Comparison of ENCODE assay signal across 13 cellular contexts in the genomic region with DNA sequence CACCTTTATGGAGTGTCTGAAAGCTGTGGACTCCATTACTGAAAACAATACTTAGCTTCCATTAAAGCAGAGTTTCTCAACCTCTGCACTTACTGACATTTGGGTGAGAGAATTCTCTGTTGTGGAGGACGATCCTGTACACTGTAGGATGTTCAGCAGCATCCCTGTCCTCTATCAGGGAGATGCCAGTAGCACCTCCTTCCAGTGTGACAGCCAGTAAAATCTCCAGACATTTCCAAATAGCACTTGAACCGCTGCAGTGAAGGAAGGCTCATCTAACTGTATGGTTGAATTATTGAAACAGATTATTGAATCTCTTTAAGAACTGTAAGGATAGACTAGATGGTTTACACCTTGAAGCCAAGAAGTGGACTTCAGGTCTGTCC. TPM values are rescaled to one million over a fixed set of nuclear protein-coding genes. Genes with fewer than 3 reads are reported as not detected.
A peak's percentile ranks its signal among the peaks of the same experiment; 100 is the strongest.
DNase-seq lines count a peak whose midpoint lies in the region; ATAC-seq and TF ChIP-seq lines count a peak whose summit lies in the region.
"Had no signal": no experiment of that assay in that cellular context is flagged by ENCODE, and none has a peak within 500 bp of the region (broad histone marks: within the 10 kb centered on the region; RNA-seq: fewer than 3 reads in every experiment).

No MANE protein-coding gene starts in this region.

- H3K36me3 ChIP-seq in SU-DHL-6 (ENCODE audit: low read length) = no peaks in the 10 kb centered on the region; the same call in 1 of the 2 replicates
- H3K36me3 ChIP-seq: uterus had no signal

- no peak overlapping the region for H3K14ac ChIP-seq in H9 (ENCODE audit: insufficient read depth, low read length)

- H2BK15ac ChIP-seq in H9 (ENCODE audit: low read depth, low read length) = no peak overlapping the region

- H3K9ac ChIP-seq in SU-DHL-6 (ENCODE audit: low read length) (peak overlapping the region; percentile 73), H9 (ENCODE audit: extremely low read depth, insufficient read length, low read length) (no peak overlapping the region)

- no peak overlapping the region for H2BK20ac ChIP-seq in H9 (ENCODE audit: low read depth, low read length, poor library complexity, severe bottlenecking)

- H3K4me1 Mint-ChIP-seq in activated CD4-positive, alpha-beta T cell treated with anti-CD3 and anti-CD28 coated beads, Interleukin-2, amount 10 ng/mL, durations not matched to agents 24 days and 14 days = peaks cover 43% of the 10 kb centered on the region
- peaks cover 33 to 81% (median 73%) of the 10 kb centered on the region in 4 donors for H3K4me1 Mint-ChIP-seq in naive thymus-derived CD8-positive, alpha-beta T cell
- H3K4me1 Mint-ChIP-seq in H9 = peaks cover 9 to 10% of the 10 kb centered on the region in 2 experiments

- no peak overlapping the region for H2AFZ ChIP-seq in SU-DHL-6 (ENCODE audit: low read depth, low read length, severe bottlenecking)
- no peak overlapping the region for H2AFZ ChIP-seq in H9 (ENCODE audit: low read length)

- intact Hi-C loops in activated CD4-positive, alpha-beta T cell treated with anti-CD3 and anti-CD28 coated beads, Interleukin-2, amount 10 ng/mL, durations not matched to agents 24 days and 14 days (cut with micrococcal nuclease) = no loop called here
- intact Hi-C loops in head of caudate nucleus (cut with DNase I) = loop anchor here (5.0 kb wide), 1 partner anchor 44 kb away; no protein-coding TSS in a partner anchor

- H3K4me3 Mint-ChIP-seq in activated CD4-positive, alpha-beta T cell treated with anti-CD3 and anti-CD28 coated beads, Interleukin-2, amount 10 ng/mL, durations not matched to agents 24 days and 14 days = peak overlapping the region; percentile 26
- peak overlapping the region; percentile 59 to 99 (median 86) for H3K4me3 Mint-ChIP-seq in naive thymus-derived CD8-positive, alpha-beta T cell
- no peak overlapping the region for H3K4me3 Mint-ChIP-seq in H9

- no peak overlapping the region for H3K23ac ChIP-seq in H9 (ENCODE audit: insufficient read length, low read depth, low read length)

- POLR2A ChIA-PET in naive thymus-derived CD8-positive, alpha-beta T cell (lab: Charles Lee) = interaction anchor here (1.1 to 6.6 kb wide), 4 partner anchors 23 to 46 kb away, joined by 5 to 74 read pairs (median 23); no protein-coding TSS in a partner anchor

- no peaks in the 10 kb centered on the region for H3K4me1 ChIP-seq in H9 (ENCODE audit: insufficient read depth, low read length)
- H3K4me1 ChIP-seq: uterus had no signal

- H3K9me3 ChIP-seq in SU-DHL-6 (ENCODE audit: insufficient read depth, low read length) (no peaks in the 10 kb centered on the region), H9 (ENCODE audit: control insufficient read depth, low read depth, low read length) (no peaks in the 10 kb centered on the region)
- H3K9me3 ChIP-seq: A549, uterus had no signal

- peaks cover 4% of the 10 kb centered on the region for H3K9me3 Mint-ChIP-seq in activated CD4-positive, alpha-beta T cell treated with anti-CD3 and anti-CD28 coated beads, Interleukin-2, amount 10 ng/mL, durations not matched to agents 24 days and 14 days
- H3K9me3 Mint-ChIP-seq in naive thymus-derived CD8-positive, alpha-beta T cell = peaks cover 0 to 9% (median 0%) of the 10 kb centered on the region in 9 donors
- H3K9me3 Mint-ChIP-seq in H9 = peaks cover 4 to 12% of the 10 kb centered on the region in 2 experiments

- peak overlapping the region; percentile 84 for H3K27ac Mint-ChIP-seq in activated CD4-positive, alpha-beta T cell treated with anti-CD3 and anti-CD28 coated beads, Interleukin-2, amount 10 ng/mL, durations not matched to agents 24 days and 14 days
- peak overlapping the region; percentile 90 to 100 (median 98) for H3K27ac Mint-ChIP-seq in naive thymus-derived CD8-positive, alpha-beta T cell
- no peak overlapping the region for H3K27ac Mint-ChIP-seq in H9

- peaks cover 4% of the 10 kb centered on the region for H3K79me1 ChIP-seq in H9 (ENCODE audit: insufficient read depth, low read depth, low read length, poor library complexity, severe bottlenecking)

- DNase-seq in activated CD4-positive, alpha-beta T cell treated with anti-CD3 and anti-CD28 coated beads, Interleukin-2, amount 10 ng/mL, durations not matched to agents 24 days and 14 days = no peak
- no peak for DNase-seq in activated CD4-positive, alpha-beta T cell treated with anti-CD3 and anti-CD28 coated beads for 4 hours
- DNase-seq in naive thymus-derived CD8-positive, alpha-beta T cell = no peak
- no peak for DNase-seq in H9
- DNase-seq in head of caudate nucleus = no peak
- no peak for DNase-seq in globus pallidus (ENCODE audit: low spot score)
- DNase-seq: amniotic stem cell, DMS 273 treated with DMSO at 0.1 percent for 48 hours, posterior cingulate gyrus, uterus had no signal

- H3K27me3 ChIP-seq in SU-DHL-6 (ENCODE audit: low read length) (no peaks in the 10 kb centered on the region), H9 (ENCODE audit: insufficient read depth, low read length) (peaks cover 5% of the 10 kb centered on the region; the same call in 1 of the 2 replicates)
- H3K27me3 ChIP-seq: uterus had no signal

- H3K79me2 ChIP-seq in SU-DHL-6 (ENCODE audit: insufficient read depth, low read length) = peaks cover 61% of the 10 kb centered on the region
- peaks cover 1% of the 10 kb centered on the region; the same call in 1 of the 2 replicates for H3K79me2 ChIP-seq in H9 (ENCODE audit: insufficient read depth, low read length)

- no peak for TF ChIP-seq CTCF in SU-DHL-6 (IDR thresholded peaks at IDR 0.05; ENCODE audit: insufficient read depth, low read length, poor library complexity, severe bottlenecking)
- no peak for TF ChIP-seq CTCF in H9 (conservative IDR thresholded peaks at IDR 0.05)

- no peaks in the 10 kb centered on the region for H3K9me2 ChIP-seq in SU-DHL-6 (replicated peaks; ENCODE audit: insufficient read depth, low read length)

- H4K20me1 ChIP-seq in SU-DHL-6 (ENCODE audit: low read depth, low read length) (no peaks in the 10 kb centered on the region), H9 (ENCODE audit: control insufficient read depth, insufficient read depth, insufficient read length) (no peaks in the 10 kb centered on the region)

- WGBS in H9 (ENCODE audit: extremely low coverage, insufficient read length, low lambda C conversion rate) = no CpG with 5 or more reads among the region's 2 CpGs

- no peak overlapping the region for H2AK5ac ChIP-seq in H9 (ENCODE audit: insufficient read length, low read length)

- H4K5ac ChIP-seq in H9 (ENCODE audit: insufficient read length, low read depth, low read length) = no peak overlapping the region

- no peak overlapping the region for H3T11ph ChIP-seq in H9 (ENCODE audit: low read length)

- H3F3A ChIP-seq in SU-DHL-6 (ENCODE audit: insufficient read depth) = peaks cover 30% of the 10 kb centered on the region

- no peaks in the 10 kb centered on the region for H3K27me3 Mint-ChIP-seq in activated CD4-positive, alpha-beta T cell treated with anti-CD3 and anti-CD28 coated beads, Interleukin-2, amount 10 ng/mL, durations not matched to agents 24 days and 14 days
- H3K27me3 Mint-ChIP-seq in naive thymus-derived CD8-positive, alpha-beta T cell = no peaks in the 10 kb centered on the region
- peaks cover 34% of the 10 kb centered on the region for H3K27me3 Mint-ChIP-seq in H9 (ENCODE audit: low read depth)

- H3K4me2 ChIP-seq in SU-DHL-6 (ENCODE audit: low read depth, low read length, poor library complexity, severe bottlenecking) = peak overlapping the region; percentile 72
- H3K4me2 ChIP-seq in H9 (ENCODE audit: insufficient read depth, insufficient read length, low read length) = no peak overlapping the region
- H3K4me2 ChIP-seq: A549 had no signal

- no peak overlapping the region for H2BK12ac ChIP-seq in H9 (ENCODE audit: insufficient read length, low read depth, low read length)

- H3K36me3 Mint-ChIP-seq in activated CD4-positive, alpha-beta T cell treated with anti-CD3 and anti-CD28 coated beads, Interleukin-2, amount 10 ng/mL, durations not matched to agents 24 days and 14 days (ENCODE audit: low read depth) = peaks cover 16% of the 10 kb centered on the region
- peaks cover 8 to 13% (median 9%) of the 10 kb centered on the region in 3 donors for H3K36me3 Mint-ChIP-seq in naive thymus-derived CD8-positive, alpha-beta T cell
- peaks cover 4 to 5% (median 4%) of the 10 kb centered on the region in 3 experiments; a peak in 6 of 7 replicates for H3K36me3 Mint-ChIP-seq in H9 (ENCODE audit: insufficient read depth in 1 of 3, low read depth in 3 of 3)

- peaks cover 6% of the 10 kb centered on the region for H3K23me2 ChIP-seq in H9 (ENCODE audit: insufficient read length, low read depth, low read length, poor library complexity, severe bottlenecking)

- no peak overlapping the region for H2BK120ac ChIP-seq in H9 (ENCODE audit: low read depth, low read length, poor library complexity, severe bottlenecking)

- peak overlapping the region; percentile 18 for H3K4me3 ChIP-seq in SU-DHL-6 (ENCODE audit: insufficient read depth, low read length, poor library complexity, severe bottlenecking)
- H3K4me3 ChIP-seq: A549, uterus had no signal

- no peak overlapping the region for H2BK5ac ChIP-seq in H9 (ENCODE audit: insufficient read length, low read length)

- no peak overlapping the region for H3K18ac ChIP-seq in H9 (ENCODE audit: insufficient read length, low read depth, low read length)

- H4K91ac ChIP-seq in H9 (ENCODE audit: insufficient read length, low read depth, low read length) = no peak overlapping the region

- H4K8ac ChIP-seq in H9 (replicated peaks; ENCODE audit: insufficient read length, low read depth, low read length) = no peak overlapping the region

- ATAC-seq in HG02588 (IDR thresholded peaks at IDR 0.05; ENCODE audit: unreplicated experiment) = peak; percentile 6
- ATAC-seq in naive thymus-derived CD8-positive, alpha-beta T cell = no peak
- ATAC-seq: A549 had no signal

- peak overlapping the region; percentile 94 for H3K27ac ChIP-seq in SU-DHL-6 (ENCODE audit: low read depth, low read length)
- no peak overlapping the region for H3K27ac ChIP-seq in H9 (ENCODE audit: insufficient read length, low read depth, low read length)
- H3K27ac ChIP-seq: A549, uterus had no signal

- no peak overlapping the region for H3K56ac ChIP-seq in H9 (ENCODE audit: insufficient read length, low read depth, low read length)

- H3K4ac ChIP-seq in H9 (ENCODE audit: low read depth, low read length) = no peak overlapping the region

RNA-seq across cellular contexts. Expression of a gene that starts 3.1 kb away (rescaled TPM):
- total RNA-seq in activated CD4-positive, alpha-beta T cell treated with anti-CD3 and anti-CD28 coated beads, Interleukin-2, amount 10 ng/mL, durations not matched to agents 24 days and 14 days = 44.5 and 45.9 TPM in 2 replicates
- total RNA-seq in naive thymus-derived CD8-positive, alpha-beta T cell = 100 to 1,000 TPM; 145 to 146 TPM
- polyA plus RNA-seq in naive thymus-derived CD8-positive, alpha-beta T cell = 10 to 100 TPM; 16.8 to 23.0 (median 20.1) TPM
- total RNA-seq in H9 (2021) = 22.9 and 24.5 TPM in 2 replicates

Comparison
In these comparisons a context has a peak if more than half of its experiments do, and no peak if none do; other contexts are left out.
1. H3K27ac Mint-ChIP-seq: peak in activated CD4-positive, alpha-beta T cell treated with anti-CD3 and anti-CD28 coated beads, Interleukin-2, amount 10 ng/mL, durations not matched to agents 24 days and 14 days (single experiment) and naive thymus-derived CD8-positive, alpha-beta T cell (10 of 10); none in H9 (0 of 3).
2. H3K4me3 Mint-ChIP-seq: peak in activated CD4-positive, alpha-beta T cell treated with anti-CD3 and anti-CD28 coated beads, Interleukin-2, amount 10 ng/mL, durations not matched to agents 24 days and 14 days (single experiment) and naive thymus-derived CD8-positive, alpha-beta T cell (10 of 10); none in H9 (0 of 2).